In genomic region chr4:189974056-189974455, GRCh38 we compare ENCODE assay signal across 1 cellular context.
TF ChIP-seq lines count a peak whose summit lies in the region.

No MANE protein-coding gene starts in this region.

TF ChIP-seq in IMR-90, 13 proteins besides CTCF, POLR2A, EP300 and RAD21:
- TF ChIP-seq ELK1 (IDR thresholded peaks at IDR 0.05; ENCODE audit: borderline replicate concordance, low read depth, low read length) (no peak), SMC3 (IDR thresholded peaks at IDR 0.05; ENCODE audit: low read depth, low read length) (no peak), RFX5 (IDR thresholded peaks at IDR 0.05; ENCODE audit: low read depth, low read length) (no peak), MXI1 (IDR thresholded peaks at IDR 0.05; ENCODE audit: borderline replicate concordance, low read depth, low read length) (no peak), RCOR1 (IDR thresholded peaks at IDR 0.05; ENCODE audit: insufficient replicate concordance, low read length) (no peak), NFE2L2 (IDR thresholded peaks at IDR 0.05; ENCODE audit: low read depth, low read length) (no peak), BHLHE40 (IDR thresholded peaks at IDR 0.05; ENCODE audit: low read depth, low read length) (no peak), MAFK (IDR thresholded peaks at IDR 0.05; ENCODE audit: low read depth, low read length) (no peak), CHD1 (IDR thresholded peaks at IDR 0.05; ENCODE audit: low read depth, low read length) (no peak), USF2 (IDR thresholded peaks at IDR 0.05; ENCODE audit: low read depth, low read length) (no peak), CEBPB (IDR thresholded peaks at IDR 0.05; ENCODE audit: low read depth, low read length) (no peak), FOS (IDR thresholded peaks at IDR 0.05; ENCODE audit: low read depth, low read length) (no peak)
